ENCODE assay signal across 7 cellular contexts in genomic region chr15:81106560-81106959, GRCh38. TPM values are rescaled to one million over a fixed set of nuclear protein-coding genes. Genes with fewer than 3 reads are reported as not detected.
A peak's percentile ranks its signal among the peaks of the same experiment; 100 is the strongest.
DNase-seq lines count a peak whose midpoint lies in the region; ATAC-seq and TF ChIP-seq lines count a peak whose summit lies in the region.

No MANE protein-coding gene starts in this region.

- peak; percentile 85 for TF ChIP-seq CTCF in left ventricle myocardium inferior (IDR thresholded peaks at IDR 0.05; ENCODE audit: borderline replicate concordance)

- H3K27me3 ChIP-seq in adipocyte (replicated peaks; ENCODE audit: control insufficient read depth, insufficient read depth, low read length) = no peaks in the 10 kb centered on the region
- no peaks in the 10 kb centered on the region for H3K27me3 ChIP-seq in left ventricle myocardium inferior (ENCODE audit: low read depth)

- intact Hi-C loops in left ventricle myocardium inferior (cut with micrococcal nuclease) = loop anchor here (5.0 kb wide), 1 partner anchor 161 kb away; no protein-coding TSS in a partner anchor
- intact Hi-C loops in sciatic nerve (cut with DNase I) = no loop called here

- H3K4me1 ChIP-seq in adipocyte (ENCODE audit: control insufficient read depth, insufficient read depth, low read length) = peaks cover 7% of the 10 kb centered on the region
- H3K4me1 ChIP-seq in left ventricle myocardium inferior = peaks cover 31% of the 10 kb centered on the region

- peak; percentile 55 for DNase-seq in GM04503 (ENCODE audit: low read depth)
- DNase-seq in KG1 (lab: John Stamatoyannopoulos, UW) = peak; percentile 56
- peak; percentile 79 for DNase-seq in RKO (ENCODE audit: low spot score)
- DNase-seq in adipocyte (ENCODE audit: low read depth) = peak; percentile 93
- no peak for DNase-seq in left ventricle myocardium inferior
- DNase-seq in sciatic nerve (ENCODE audit: low spot score) = no peak

- H3K36me3 ChIP-seq in adipocyte (ENCODE audit: control insufficient read depth, insufficient read depth, low read length, severe bottlenecking) (no peaks in the 10 kb centered on the region), left ventricle myocardium inferior (no peaks in the 10 kb centered on the region)

- no peak overlapping the region for H3K27ac ChIP-seq in left ventricle myocardium inferior (replicated peaks)

- H3K4me3 ChIP-seq in adipocyte (ENCODE audit: low read length) = no peak overlapping the region
- no peak overlapping the region for H3K4me3 ChIP-seq in left ventricle myocardium inferior

- H3K9ac ChIP-seq in adipocyte (ENCODE audit: low read length) = no peak overlapping the region

- peak; percentile 67 for ATAC-seq in sciatic nerve
- no peak for ATAC-seq in GM21723 (IDR thresholded peaks at IDR 0.05; ENCODE audit: unreplicated experiment)

- H3K9me3 ChIP-seq in adipocyte (ENCODE audit: control insufficient read depth, low read length) (no peaks in the 10 kb centered on the region), left ventricle myocardium inferior (replicated peaks) (no peaks in the 10 kb centered on the region)

RNA-seq across cellular contexts. Expression of gene CFAP161, which starts 27.5 kb away (rescaled TPM):
- 0.91 TPM for total RNA-seq in left ventricle myocardium inferior
- total RNA-seq in sciatic nerve = not detected

Comparison
In these comparisons a context has a peak if more than half of its experiments do, and no peak if none do; other contexts are left out.
1. DNase-seq: peak in GM04503 (single experiment), KG1 (single experiment), RKO (single experiment) and adipocyte (single experiment); none in left ventricle myocardium inferior (single experiment) and sciatic nerve (single experiment).